Comparison of ENCODE assay signal across 8 cellular contexts in genomic region chr22:19730662-19731360, GRCh38. TPM values are rescaled to one million over a fixed set of nuclear protein-coding genes. Genes with fewer than 3 reads are reported as not detected.
DNase-seq lines count a peak whose midpoint lies in the region; ATAC-seq and TF ChIP-seq lines count a peak whose summit lies in the region.

No MANE protein-coding gene starts in this region.

- H3K4me2 ChIP-seq in neural progenitor cell = peak overlapping the region; percentile 92

- POLR2A ChIA-PET in RWPE1 (lab: Yijun Ruan, JAX; ENCODE audit: low non-redundant PET) = no interaction called here

- peaks cover 3% of the 10 kb centered on the region for H3K36me3 Mint-ChIP-seq in neural progenitor cell

- H3K27me3 ChIP-seq in neural progenitor cell = peaks cover 56% of the 10 kb centered on the region

- H3K27ac ChIP-seq in RWPE1 = peak overlapping the region; percentile 14; the same call in 1 of the 2 replicates
- no peak overlapping the region for H3K27ac ChIP-seq in neural progenitor cell

- H3K9me3 ChIP-seq in neural progenitor cell (ENCODE audit: low read depth) = no peaks in the 10 kb centered on the region

- CTCF ChIA-PET in RWPE1 (lab: Yijun Ruan, JAX) = interaction anchor here (0.6 to 2.2 kb wide), 25 partner anchors 10 to 1122 kb away, joined by 3 to 39 read pairs (median 4); no protein-coding TSS in a partner anchor

- peak; percentile 72 for ATAC-seq in stimulated activated naive CD8-positive, alpha-beta T cell treated with anti-CD3 and anti-CD28 coated beads, Interleukin-15, Interleukin-2, amounts not matched to agents 100 U/mL and 50 U/mL, for 24 hours
- ATAC-seq in HG02973 (IDR thresholded peaks at IDR 0.05; ENCODE audit: unreplicated experiment) = no peak

- H3K4me3 ChIP-seq in Jurkat, Clone E6-1 (ENCODE audit: low read length) = peak overlapping the region; percentile 51
- H3K4me3 ChIP-seq in fibroblast of villous mesenchyme (ENCODE audit: low read depth, low read length) = peak overlapping the region; percentile 62
- H3K4me3 ChIP-seq in neural progenitor cell = peak overlapping the region; percentile 46

- no peak overlapping the region for H3K27ac Mint-ChIP-seq in neural progenitor cell

- peak overlapping the region; percentile 65 for H2AFZ ChIP-seq in neural progenitor cell (replicated peaks)

- H3K9ac ChIP-seq in neural progenitor cell = no peak overlapping the region

- H3K27me3 Mint-ChIP-seq in neural progenitor cell (ENCODE audit: insufficient read depth, low read depth) = peaks cover 42% of the 10 kb centered on the region

- peak overlapping the region; percentile 81 for H3K4me3 Mint-ChIP-seq in neural progenitor cell

- no peaks in the 10 kb centered on the region for H3F3A ChIP-seq in neural progenitor cell (ENCODE audit: low read depth)

- DNase-seq in ELR (ENCODE audit: low read depth) (peak; percentile 84), RWPE1 (ENCODE audit: low spot score) (peak; percentile 59), fibroblast of villous mesenchyme (ENCODE audit: low read depth) (peak; percentile 76), neural progenitor cell (ENCODE audit: low spot score) (peak; percentile 91)
- DNase-seq in Jurkat, Clone E6-1 (ENCODE audit: low read depth, low spot score) = peak; percentile 62
- DNase-seq in activated T-helper 9 cell treated with anti-CD3 and anti-CD28 coated beads, Interleukin-2, amount 50 U/mL, for 16 hours (ENCODE audit: low read depth) = peak; percentile 67
- DNase-seq in stimulated activated naive CD8-positive, alpha-beta T cell treated with anti-CD3 and anti-CD28 coated beads, Interleukin-15, Interleukin-2, amounts not matched to agents 100 U/mL and 50 U/mL, for 24 hours = peak; percentile 92

- no peaks in the 10 kb centered on the region for H3K4me1 Mint-ChIP-seq in neural progenitor cell

- TF ChIP-seq CTCF in RWPE1 (conservative IDR thresholded peaks at IDR 0.05; ENCODE audit: low read depth) (peak; percentile 93), fibroblast of villous mesenchyme (IDR thresholded peaks at IDR 0.05; ENCODE audit: insufficient read depth, low read depth, low read length) (peak; percentile 85), neural progenitor cell (IDR thresholded peaks at IDR 0.05) (peak; percentile 98)

- H3K36me3 ChIP-seq in neural progenitor cell = no peaks in the 10 kb centered on the region

- H4K20me1 ChIP-seq in neural progenitor cell (ENCODE audit: low read depth) = no peaks in the 10 kb centered on the region

- H3K4me1 ChIP-seq in neural progenitor cell = no peaks in the 10 kb centered on the region

- H3K79me2 ChIP-seq in neural progenitor cell (ENCODE audit: low read depth) = no peaks in the 10 kb centered on the region

- peaks cover 9% of the 10 kb centered on the region for H3K9me3 Mint-ChIP-seq in neural progenitor cell

RNA-seq across cellular contexts. Expression of gene GP1BB, which starts 7.5 kb away (rescaled TPM):
- polyA plus RNA-seq in Jurkat, Clone E6-1 (2012; ENCODE audit: insufficient read depth, insufficient read length) = 17.6 TPM
- total RNA-seq in fibroblast of villous mesenchyme = 0.86 and 2.6 TPM in 2 replicates
- total RNA-seq in neural progenitor cell (ENCODE audit: low replicate concordance) = 1.2 TPM in 1 of 2 replicates, not detected in the other

RNA-seq across cellular contexts. Expression of gene SEPTIN5, which starts 16.5 kb away (rescaled TPM):
- 126 TPM for polyA plus RNA-seq in Jurkat, Clone E6-1 (2012; ENCODE audit: insufficient read depth, insufficient read length)
- 10.4 and 14.8 TPM in 2 replicates for total RNA-seq in fibroblast of villous mesenchyme
- 5.0 and 8.2 TPM in 2 replicates for total RNA-seq in neural progenitor cell (ENCODE audit: low replicate concordance)

RNA-seq across cellular contexts. Expression of gene TBX1, which starts 29.8 kb away (rescaled TPM):
- polyA plus RNA-seq in Jurkat, Clone E6-1 (2012; ENCODE audit: insufficient read depth, insufficient read length) = 9.1 TPM
- total RNA-seq in fibroblast of villous mesenchyme = under 0.01 and 0.43 TPM in 2 replicates
- 0.06 TPM in 1 of 2 replicates, not detected in the other for total RNA-seq in neural progenitor cell (ENCODE audit: low replicate concordance)
